Comparison of ENCODE assay signal across 10 cellular contexts in the genomic region with DNA sequence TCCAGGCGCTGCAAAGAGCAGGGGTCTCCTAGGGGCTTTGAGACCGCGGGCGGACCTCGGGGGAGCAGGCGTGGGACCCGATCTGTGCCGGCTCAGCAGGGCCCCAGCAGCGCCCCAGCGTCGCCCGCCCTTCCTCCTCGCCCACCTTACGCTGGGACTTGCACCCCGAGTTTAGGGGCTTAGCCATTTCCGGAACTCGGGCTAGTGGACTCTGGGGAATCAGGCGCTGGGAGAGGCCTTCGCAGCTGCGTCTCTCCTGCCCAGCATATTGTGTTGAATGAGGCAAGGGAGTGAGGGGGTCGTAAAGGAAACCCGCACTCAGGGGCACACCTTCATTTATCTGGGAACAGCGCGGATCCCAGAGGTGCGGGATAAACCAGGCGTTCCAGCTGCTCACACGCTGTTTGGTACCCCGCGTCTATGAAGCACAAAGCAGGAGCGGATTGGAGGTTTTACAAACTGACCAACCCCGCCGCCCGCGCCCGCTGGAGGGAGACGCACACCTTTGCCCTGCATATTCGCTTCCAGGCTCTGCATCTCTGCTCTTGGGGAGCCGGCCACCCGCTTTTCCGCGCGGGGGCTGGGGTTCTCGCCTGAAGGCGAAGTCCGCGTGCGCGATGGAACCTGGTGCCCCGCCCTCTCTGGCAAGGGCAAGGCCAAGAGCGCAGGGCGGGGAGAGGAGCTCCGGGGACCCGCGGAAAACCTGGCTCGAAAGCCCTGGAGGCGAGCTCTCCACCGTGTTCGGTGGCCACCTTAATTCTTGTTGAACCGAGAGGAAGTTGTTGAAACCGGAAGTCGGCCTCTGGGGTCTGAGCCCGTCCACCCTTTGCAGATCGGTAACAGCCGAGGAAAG. TPM values are rescaled to one million over a fixed set of nuclear protein-coding genes. Genes with fewer than 3 reads are reported as not detected.
DNase-seq lines count a peak whose midpoint lies in the region; ATAC-seq lines count a peak whose summit lies in the region.
"Had no signal": no experiment of that assay in that cellular context is flagged by ENCODE, and none has a peak within 500 bp of the region (broad histone marks: within the 10 kb centered on the region; RNA-seq: fewer than 3 reads in every experiment).

No MANE protein-coding gene starts in this region.

- H3K4me3 ChIP-seq in iPS-18a (ENCODE audit: low read length) = peak overlapping the region; percentile 37
- H3K4me3 ChIP-seq in SJCRH30 = no peak overlapping the region

- H3K9me3 Mint-ChIP-seq in stimulated activated naive CD8-positive, alpha-beta T cell treated with anti-CD3 and anti-CD28 coated beads, Interleukin-15, amount 100 ng/mL, for 72 hours = no peaks in the 10 kb centered on the region
- H3K9me3 Mint-ChIP-seq: dendritic cell treated with granulocyte-macrophage colony-stimulating factor and Interleukin-4, amounts not matched to agents 40 ng/mL and 50 ng/mL, for 4 days had no signal

- peaks cover 100% of the 10 kb centered on the region for H3K27me3 Mint-ChIP-seq in stimulated activated naive CD8-positive, alpha-beta T cell treated with anti-CD3 and anti-CD28 coated beads, Interleukin-15, amount 100 ng/mL, for 72 hours

- H3K36me3 ChIP-seq in iPS-18a (ENCODE audit: control insufficient read depth, low read depth, low read length) (no peaks in the 10 kb centered on the region), SJCRH30 (no peaks in the 10 kb centered on the region)
- H3K36me3 ChIP-seq: BLaER1 treated with 17β-estradiol and CSF1 and Interleukin-3, amounts not matched to agents 10 nM and 100 nM had no signal

- H3K27ac ChIP-seq in iPS-18a (ENCODE audit: low read length) (no peak overlapping the region), SJCRH30 (no peak overlapping the region)
- H3K27ac ChIP-seq: BLaER1 treated with 17β-estradiol and CSF1 and Interleukin-3, amounts not matched to agents 10 nM and 100 nM had no signal

- H3K4me3 Mint-ChIP-seq in stimulated activated naive CD8-positive, alpha-beta T cell treated with anti-CD3 and anti-CD28 coated beads, Interleukin-15, amount 100 ng/mL, for 72 hours = peak overlapping the region; percentile 51 to 60
- H3K4me3 Mint-ChIP-seq: dendritic cell treated with granulocyte-macrophage colony-stimulating factor and Interleukin-4, amounts not matched to agents 40 ng/mL and 50 ng/mL, for 4 days had no signal

- H3K4me1 Mint-ChIP-seq in stimulated activated naive CD8-positive, alpha-beta T cell treated with anti-CD3 and anti-CD28 coated beads, Interleukin-15, amount 100 ng/mL, for 72 hours = peaks cover 28% of the 10 kb centered on the region

- H3K4me1 ChIP-seq in iPS-18a (ENCODE audit: control insufficient read depth, low read depth, low read length) (no peaks in the 10 kb centered on the region), SJCRH30 (peaks cover 24% of the 10 kb centered on the region)

- no peak for ATAC-seq in stimulated activated naive CD8-positive, alpha-beta T cell treated with anti-CD3 and anti-CD28 coated beads, Interleukin-15, amount 100 ng/mL, for 72 hours

- H3K27me3 ChIP-seq in iPS-18a (ENCODE audit: control insufficient read depth, insufficient read depth, low read length) (peaks cover 100% of the 10 kb centered on the region), SJCRH30 (no peaks in the 10 kb centered on the region)

- H3K27ac Mint-ChIP-seq in stimulated activated naive CD8-positive, alpha-beta T cell treated with anti-CD3 and anti-CD28 coated beads, Interleukin-15, amount 100 ng/mL, for 72 hours = no peak overlapping the region
- H3K27ac Mint-ChIP-seq: dendritic cell treated with granulocyte-macrophage colony-stimulating factor and Interleukin-4, amounts not matched to agents 40 ng/mL and 50 ng/mL, for 4 days had no signal

- DNase-seq in NCI-H2081 (lab: John Stamatoyannopoulos, UW) (peak; percentile 46 to 71), NCI-H2081 treated with DMSO at 0.1 percent for 48 hours (lab: John Stamatoyannopoulos, UW) (no peak), SW480 (ENCODE audit: low spot score) (peak; percentile 43), SJCRH30 (no peak), anterior cingulate cortex (lab: John Stamatoyannopoulos, UW) (no peak), GDM1 (lab: John Stamatoyannopoulos, UW) (no peak)
- no peak for DNase-seq in stimulated activated naive CD8-positive, alpha-beta T cell treated with anti-CD3 and anti-CD28 coated beads, Interleukin-15, amount 100 ng/mL, for 72 hours

- no peak overlapping the region for H3K9ac ChIP-seq in iPS-18a (ENCODE audit: low read length)
- H3K9ac ChIP-seq: BLaER1 treated with 17β-estradiol and CSF1 and Interleukin-3, amounts not matched to agents 10 nM and 100 nM had no signal

- H3K9me3 ChIP-seq in iPS-18a (ENCODE audit: control insufficient read depth, low read depth, low read length) (no peaks in the 10 kb centered on the region), SJCRH30 (replicated peaks) (no peaks in the 10 kb centered on the region)

RNA-seq across cellular contexts. Expression of gene ALX4, which starts 6.7 kb away (rescaled TPM):
- 1.1 and 1.4 TPM in 2 replicates for total RNA-seq in SJCRH30 (2014; rRNA removed; shearing (Covaris generic))

Comparison
In these comparisons a context has a peak if more than half of its experiments do, and no peak if none do; other contexts are left out.
1. DNase-seq: peak in NCI-H2081 (2 of 2) and SW480 (single experiment); none in NCI-H2081 treated with DMSO at 0.1 percent for 48 hours (single experiment), stimulated activated naive CD8-positive, alpha-beta T cell treated with anti-CD3 and anti-CD28 coated beads, Interleukin-15, amount 100 ng/mL, for 72 hours (0 of 2), SJCRH30 (0 of 2), anterior cingulate cortex (0 of 58) and GDM1 (single experiment).